In the genomic region with DNA sequence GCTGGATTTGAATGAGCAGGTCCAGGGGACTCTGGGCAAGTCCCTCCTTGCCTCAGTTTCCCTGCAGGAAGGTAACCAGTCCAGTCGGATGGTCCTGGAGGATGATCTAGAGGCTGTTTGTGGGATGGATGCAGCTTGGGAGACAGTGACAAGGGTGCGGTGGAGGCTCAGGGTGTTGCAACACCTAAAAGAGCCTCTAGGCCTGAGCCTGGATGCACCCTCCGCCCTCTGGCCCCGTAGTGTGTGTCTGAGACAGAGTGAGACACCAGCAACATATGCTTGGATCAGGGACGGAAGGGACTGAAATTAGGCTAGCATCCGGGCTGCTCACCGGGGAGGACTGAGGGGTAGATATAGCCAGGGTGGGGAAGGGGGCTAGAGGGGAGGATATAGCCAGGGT, we compare ENCODE assay signal across 8 cellular contexts. TPM values are rescaled to one million over a fixed set of nuclear protein-coding genes. Genes with fewer than 3 reads are reported as not detected.
DNase-seq lines count a peak whose midpoint lies in the region; ATAC-seq and TF ChIP-seq lines count a peak whose summit lies in the region.

No MANE protein-coding gene starts in this region.

- H3K4me3 ChIP-seq in DND-41 (ENCODE audit: low read depth in 1 of 2, low read length in 2 of 2) = no peak overlapping the region
- peak overlapping the region; percentile 72 to 75; a peak in 3 of 4 replicates for H3K4me3 ChIP-seq in Panc1 (ENCODE audit: low read depth in 2 of 2, low read length in 2 of 2)
- H3K4me3 ChIP-seq in effector memory CD4-positive, alpha-beta T cell (ENCODE audit: insufficient read depth, low read depth, low read length, poor library complexity, severe bottlenecking) = no peak overlapping the region

- H4K20me1 ChIP-seq in DND-41 (ENCODE audit: insufficient read depth, low read length) = no peaks in the 10 kb centered on the region

- POLR2A ChIA-PET in Panc1 (lab: Charles Lee) = no interaction called here

- H3K9me3 ChIP-seq in DND-41 (ENCODE audit: insufficient read depth, low read length, severe bottlenecking) = no peaks in the 10 kb centered on the region
- no peaks in the 10 kb centered on the region for H3K9me3 ChIP-seq in Panc1 (ENCODE audit: control insufficient read depth, insufficient read depth, low read depth, low read length)
- no peaks in the 10 kb centered on the region for H3K9me3 ChIP-seq in effector memory CD4-positive, alpha-beta T cell (ENCODE audit: control insufficient read depth, low read length)

- no TSS peak for BruUV-seq in Panc1 (replicated peaks; lab: Mats Ljungman, UMichigan)

- H3K27me3 ChIP-seq in DND-41 (ENCODE audit: insufficient read depth, low read length, poor library complexity) = no peaks in the 10 kb centered on the region
- no peaks in the 10 kb centered on the region for H3K27me3 ChIP-seq in Panc1 (ENCODE audit: control insufficient read depth, insufficient read depth, low read length)
- H3K27me3 ChIP-seq in effector memory CD4-positive, alpha-beta T cell (replicated peaks; ENCODE audit: control insufficient read depth, insufficient read depth, low read length, poor library complexity, severe bottlenecking) = no peaks in the 10 kb centered on the region

- intact Hi-C loops in Panc1 (cut with micrococcal nuclease; ENCODE audit: unreplicated experiment) = no loop called here

- H3K9ac ChIP-seq in DND-41 (ENCODE audit: low read depth, low read length) = no peak overlapping the region

- H3K9me3 Mint-ChIP-seq in chondrocyte (ENCODE audit: low read depth) = no peaks in the 10 kb centered on the region

- in situ Hi-C loops in Panc1 (cut with HindIII; ENCODE audit: low pct_unique_long_range_greater_than_20kb, low sequenced_read_pairs) = no loop called here

- H3K4me1 ChIP-seq in DND-41 (ENCODE audit: insufficient read depth, low read length) = peaks cover 32% of the 10 kb centered on the region
- peaks cover 10% of the 10 kb centered on the region for H3K4me1 ChIP-seq in Panc1 (ENCODE audit: control insufficient read depth, insufficient read depth, low read length)
- peaks cover 17% of the 10 kb centered on the region for H3K4me1 ChIP-seq in effector memory CD4-positive, alpha-beta T cell (ENCODE audit: control insufficient read depth, insufficient read depth, low read length, poor library complexity, severe bottlenecking)

- CTCF ChIA-PET in Panc1 (lab: Charles Lee) = no interaction called here

- ATAC-seq in DND-41 (ENCODE audit: insufficient read depth, low read depth) (no peak), Panc1 (no peak), HG03097 (IDR thresholded peaks at IDR 0.05; ENCODE audit: low FRiP score, unreplicated experiment) (no peak)

- H3K36me3 Mint-ChIP-seq in chondrocyte (ENCODE audit: low read depth) = peaks cover 11% of the 10 kb centered on the region

- H2AFZ ChIP-seq in DND-41 (ENCODE audit: low read depth, low read length) = no peak overlapping the region

- peaks cover 22% of the 10 kb centered on the region for H3K4me1 Mint-ChIP-seq in chondrocyte (ENCODE audit: low read depth)

- H3K36me3 ChIP-seq in DND-41 (ENCODE audit: insufficient read depth, low read length) (no peaks in the 10 kb centered on the region; the same call in 1 of the 2 replicates), Panc1 (ENCODE audit: control insufficient read depth, insufficient read depth, low read length) (peaks cover 6% of the 10 kb centered on the region; the same call in 1 of the 2 replicates)
- H3K36me3 ChIP-seq in effector memory CD4-positive, alpha-beta T cell (ENCODE audit: control insufficient read depth, insufficient read depth, low read length) = no peaks in the 10 kb centered on the region

- no peaks in the 10 kb centered on the region for H3K27me3 Mint-ChIP-seq in chondrocyte (ENCODE audit: low read depth)

- no peak overlapping the region for H3K27ac ChIP-seq in DND-41 (ENCODE audit: low read length)
- no peak overlapping the region; the same call in 1 of the 2 replicates for H3K27ac ChIP-seq in Panc1 (ENCODE audit: low read length)
- H3K27ac ChIP-seq in effector memory CD4-positive, alpha-beta T cell (ENCODE audit: insufficient read depth, low read length, poor library complexity, severe bottlenecking) = no peak overlapping the region

- H3K27ac Mint-ChIP-seq in chondrocyte (ENCODE audit: unreplicated experiment) = no peak overlapping the region

- H3K79me2 ChIP-seq in DND-41 (ENCODE audit: insufficient read depth, low read length) = peaks cover 36% of the 10 kb centered on the region

- H3K4me3 Mint-ChIP-seq in chondrocyte (ENCODE audit: unreplicated experiment) = peak overlapping the region; percentile 94

- DNase-seq in DND-41 = peak; percentile 14
- no peak for DNase-seq in Panc1 (ENCODE audit: low read depth, low spot score)
- DNase-seq in chondrocyte (ENCODE audit: low spot score) = no peak
- peak; percentile 43 for DNase-seq in myocyte (ENCODE audit: low read depth)
- no peak for DNase-seq in NCI-H226
- DNase-seq in GDM1 (lab: John Stamatoyannopoulos, UW) = no peak
- DNase-seq in effector memory CD4-positive, alpha-beta T cell = no peak

- TF ChIP-seq CTCF in DND-41 (IDR thresholded peaks at IDR 0.05; ENCODE audit: borderline replicate concordance, extremely low read depth, low read length, poor library complexity, severe bottlenecking) (no peak), Panc1 (IDR thresholded peaks at IDR 0.05) (no peak), chondrocyte (IDR thresholded peaks at IDR 0.05) (no peak)

- H3K4me2 ChIP-seq in DND-41 (ENCODE audit: insufficient read depth, low read length) = no peak overlapping the region

RNA-seq across cellular contexts. Expression of a gene that starts 1.1 kb away (rescaled TPM):
- 38.8 TPM for total RNA-seq in Panc1 (2021; ENCODE audit: unreplicated experiment)
- 71.7 TPM for polyA plus RNA-seq in Panc1 (2012; ENCODE audit: insufficient read length)
- 43.9 to 49.0 TPM (median 45.2 TPM) in 3 replicates for total RNA-seq in chondrocyte
- 87.3 and 102 TPM in 2 replicates for total RNA-seq in myocyte
- polyA plus RNA-seq in myocyte (2012) = 51.3 TPM

RNA-seq across cellular contexts. Expression of a gene that starts 1.7 kb away (rescaled TPM):
- total RNA-seq in Panc1 (2021; ENCODE audit: unreplicated experiment) (114 TPM), chondrocyte (133 to 143 TPM (median 143 TPM) in 3 replicates), myocyte (99.5 and 144 TPM in 2 replicates)
- 97.5 TPM for polyA plus RNA-seq in Panc1 (2012; ENCODE audit: insufficient read length)
- 110 TPM for polyA plus RNA-seq in myocyte (2012)

RNA-seq across cellular contexts. Expression of a gene that starts 28.6 kb away (rescaled TPM):
- total RNA-seq in Panc1 (2021; ENCODE audit: unreplicated experiment) (13.7 TPM), chondrocyte (12.3 to 22.5 TPM (median 16.4 TPM) in 3 replicates), myocyte (11.2 and 11.6 TPM in 2 replicates)
- polyA plus RNA-seq in Panc1 (2012; ENCODE audit: insufficient read length) = 15.8 TPM
- 12.3 TPM for polyA plus RNA-seq in myocyte (2012)

Comparison
In these comparisons a context has a peak if more than half of its experiments do, and no peak if none do; other contexts are left out.
1. DNase-seq: peak in DND-41 (single experiment) and myocyte (single experiment); none in Panc1 (single experiment), chondrocyte (single experiment), NCI-H226 (single experiment), GDM1 (single experiment) and effector memory CD4-positive, alpha-beta T cell (0 of 3).
2. H3K4me3 ChIP-seq: peak in Panc1 (2 of 2); none in DND-41 (0 of 2) and effector memory CD4-positive, alpha-beta T cell (single experiment).